15 cellular contexts compared by ENCODE assay signal in the genomic region with DNA sequence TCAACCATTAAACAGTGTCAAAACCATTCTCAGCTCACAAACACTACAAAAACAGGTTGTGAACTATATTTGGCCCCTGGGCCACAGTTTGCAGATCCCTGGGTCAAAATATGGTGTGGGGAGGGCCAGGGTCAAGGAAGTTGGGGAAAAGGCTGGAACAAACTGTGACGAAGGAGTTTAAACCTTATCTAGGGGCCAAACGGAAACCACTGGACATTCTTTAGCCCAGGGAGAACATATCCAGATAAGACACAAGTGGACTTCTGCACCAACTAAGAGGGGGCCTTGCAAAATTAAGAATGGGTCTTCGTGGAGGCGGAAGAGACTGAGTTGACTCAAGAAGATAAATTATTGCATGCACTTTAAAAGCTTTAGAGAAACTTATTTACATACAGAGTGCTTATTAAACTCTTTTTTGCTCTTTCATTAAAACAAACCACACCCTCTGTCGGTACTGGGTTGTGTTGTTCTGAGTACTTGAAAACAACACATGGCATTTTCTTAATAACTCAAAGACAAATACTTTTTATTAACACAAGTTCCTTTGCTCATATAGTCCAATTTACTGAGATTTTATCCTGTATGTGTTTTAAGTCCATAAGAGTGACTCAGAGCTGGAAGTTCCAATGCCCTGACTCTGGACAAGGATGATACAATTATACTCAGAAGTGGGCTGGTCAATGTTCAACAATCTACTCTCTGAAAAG. TPM values are rescaled to one million over a fixed set of nuclear protein-coding genes. Genes with fewer than 3 reads are reported as not detected.
A peak's percentile ranks its signal among the peaks of the same experiment; 100 is the strongest.
DNase-seq lines count a peak whose midpoint lies in the region; ATAC-seq, FAIRE-seq and TF ChIP-seq lines count a peak whose summit lies in the region.
"Had no signal": no experiment of that assay in that cellular context is flagged by ENCODE, and none has a peak within 500 bp of the region (broad histone marks: within the 10 kb centered on the region; RNA-seq: fewer than 3 reads in every experiment).

No MANE protein-coding gene starts in this region.

- H3K27ac ChIP-seq in coronary artery, result peak overlapping the region in 1 of 2 donors; percentile 1
- no peak overlapping the region for H3K27ac ChIP-seq in lower lobe of right lung
- H3K27ac ChIP-seq: epithelial cell of prostate, prostate gland had no signal

- ATAC-seq in lower lobe of right lung, result peak; percentile 54 to 78
- ATAC-seq in GM21447 (IDR thresholded peaks at IDR 0.05; ENCODE audit: unreplicated experiment), result no peak
- no peak for ATAC-seq in GM21381 (IDR thresholded peaks at IDR 0.05; ENCODE audit: unreplicated experiment)
- no peak for ATAC-seq in stimulated activated memory B cell treated with anti-CD40 and anti-IgM and Interleukin-4, amounts not matched to agents 10 μg/mL and 1 μg/mL and 100 μg/mL, for 72 hours
- ATAC-seq in HG02759 (IDR thresholded peaks at IDR 0.05; ENCODE audit: unreplicated experiment), result no peak

- FAIRE-seq in HTR-8/SVneo (lab: Jason Lieb, UNC), result no peak

- no peak for TF ChIP-seq CTCF in coronary artery (IDR thresholded peaks at IDR 0.05)
- TF ChIP-seq CTCF in lower lobe of right lung (IDR thresholded peaks at IDR 0.05), result no peak

- H3K4me3 ChIP-seq in coronary artery, result no peak overlapping the region
- H3K4me3 ChIP-seq in lower lobe of right lung, result no peak overlapping the region
- H3K4me3 ChIP-seq: prostate gland had no signal

- no peaks in the 10 kb centered on the region for H3K9me3 ChIP-seq in lower lobe of right lung
- H3K9me3 ChIP-seq: prostate gland had no signal

- no peak overlapping the region for H3K4me3 Mint-ChIP-seq in stimulated activated memory B cell treated with anti-CD40 and anti-IgM and Interleukin-4, amounts not matched to agents 10 μg/mL and 1 μg/mL and 100 μg/mL, for 72 hours
- H3K4me3 Mint-ChIP-seq: CD4-positive, CD25-positive, alpha-beta regulatory T cell; stimulated activated naive CD8-positive, alpha-beta T cell treated with anti-CD3 and anti-CD28 coated beads, Interleukin-15, Interleukin-2, amounts not matched to agents 100 ng/mL and 50 ng/mL, for 24 hours had no signal

- no peaks in the 10 kb centered on the region for H3K9me3 Mint-ChIP-seq in stimulated activated memory B cell treated with anti-CD40 and anti-IgM and Interleukin-4, amounts not matched to agents 10 μg/mL and 1 μg/mL and 100 μg/mL, for 72 hours
- H3K9me3 Mint-ChIP-seq: activated T-helper 2 cell treated with anti-CD3 and anti-CD28 coated beads, Interferon-gamma antibody, Interleukin-2, Interleukin-4, amounts not matched to agents 10 μg/mL and 5 μg/mL and 100 μg/mL, durations not matched to agents 14 hours and 24 hours and 36 hours; stimulated activated naive CD8-positive, alpha-beta T cell treated with anti-CD3 and anti-CD28 coated beads, Interleukin-15, Interleukin-2, amounts not matched to agents 100 ng/mL and 50 ng/mL, for 24 hours had no signal

- H3K4me1 Mint-ChIP-seq in stimulated activated memory B cell treated with anti-CD40 and anti-IgM and Interleukin-4, amounts not matched to agents 10 μg/mL and 1 μg/mL and 100 μg/mL, for 72 hours, result peaks cover 7% of the 10 kb centered on the region

- no peaks in the 10 kb centered on the region for H3K36me3 Mint-ChIP-seq in stimulated activated memory B cell treated with anti-CD40 and anti-IgM and Interleukin-4, amounts not matched to agents 10 μg/mL and 1 μg/mL and 100 μg/mL, for 72 hours
- H3K36me3 Mint-ChIP-seq: CD4-positive, CD25-positive, alpha-beta regulatory T cell had no signal

- no peaks in the 10 kb centered on the region for H3K36me3 ChIP-seq in lower lobe of right lung
- H3K36me3 ChIP-seq: prostate gland had no signal

- intact Hi-C loops in lower lobe of right lung (cut with DNase I), result no loop called here

- peaks cover 7% of the 10 kb centered on the region for H3K4me1 ChIP-seq in lower lobe of right lung
- H3K4me1 ChIP-seq: prostate gland had no signal

- H3K27ac Mint-ChIP-seq in stimulated activated memory B cell treated with anti-CD40 and anti-IgM and Interleukin-4, amounts not matched to agents 10 μg/mL and 1 μg/mL and 100 μg/mL, for 72 hours, result no peak overlapping the region
- H3K27ac Mint-ChIP-seq: activated T-helper 2 cell treated with anti-CD3 and anti-CD28 coated beads, Interferon-gamma antibody, Interleukin-2, Interleukin-4, amounts not matched to agents 10 μg/mL and 5 μg/mL and 100 μg/mL, durations not matched to agents 14 hours and 24 hours and 36 hours; CD4-positive, CD25-positive, alpha-beta regulatory T cell; stimulated activated naive CD8-positive, alpha-beta T cell treated with anti-CD3 and anti-CD28 coated beads, Interleukin-15, Interleukin-2, amounts not matched to agents 100 ng/mL and 50 ng/mL, for 24 hours had no signal

- H3K27me3 ChIP-seq in lower lobe of right lung (ENCODE audit: low read depth), result no peaks in the 10 kb centered on the region

- H3K27me3 Mint-ChIP-seq in stimulated activated memory B cell treated with anti-CD40 and anti-IgM and Interleukin-4, amounts not matched to agents 10 μg/mL and 1 μg/mL and 100 μg/mL, for 72 hours, result peaks cover 40% of the 10 kb centered on the region

- DNase-seq in AG20443 (ENCODE audit: low spot score) (peak; percentile 61), HTR-8/SVneo (ENCODE audit: insufficient read length, low spot score) (peak; percentile 48), coronary artery (ENCODE audit: low spot score) (peak; percentile 31), lower lobe of right lung (no peak)
- DNase-seq: CD4-positive, CD25-positive, alpha-beta regulatory T cell; Karpas-422; SW 1271 had no signal

RNA-seq across cellular contexts. Expression of gene ASAP2, which starts 5.3 kb away (rescaled TPM):
- 24.3 TPM for total RNA-seq in lower lobe of right lung

Comparison
In these comparisons a context has a peak if more than half of its experiments do, and no peak if none do; other contexts are left out.
1. ATAC-seq: peak in lower lobe of right lung (2 of 2); none in GM21447 (single experiment), GM21381 (single experiment), stimulated activated memory B cell treated with anti-CD40 and anti-IgM and Interleukin-4, amounts not matched to agents 10 μg/mL and 1 μg/mL and 100 μg/mL, for 72 hours (single experiment) and HG02759 (single experiment).